In genomic region chr2:119691651-119692245, GRCh38 we compare ENCODE assay signal across 1 cellular context.
TF ChIP-seq lines count a peak whose summit lies in the region.

No MANE protein-coding gene starts in this region.

TF ChIP-seq in HepG2, 621 proteins besides CTCF, POLR2A, EP300 and RAD21 (continued from another document and continues in another):
- 0 out of 2 replicates have a peak, but pooled peaks have one; percentile 53 for TF ChIP-seq ZNF574 (CRISPR knock-in tag; IDR thresholded peaks at IDR 0.05)
- TF ChIP-seq PRDM10 (CRISPR knock-in tag; IDR thresholded peaks at IDR 0.05; ENCODE audit: low read depth) = no peak
- TF ChIP-seq PHF8 (CRISPR knock-in tag; IDR thresholded peaks at IDR 0.05) = no peak
- TF ChIP-seq BATF2 (CRISPR knock-in tag; IDR thresholded peaks at IDR 0.05) = no peak
- TF ChIP-seq ZNF331 (CRISPR knock-in tag; IDR thresholded peaks at IDR 0.05) = peak; percentile 46; the same call in 1 of the 2 replicates
- peak; percentile 39; the same call in 1 of the 2 replicates for TF ChIP-seq RXRB (CRISPR knock-in tag; IDR thresholded peaks at IDR 0.05; ENCODE audit: borderline replicate concordance)
- no peak for TF ChIP-seq SOX6 (IDR thresholded peaks at IDR 0.05)
- peak; percentile 61; the same call in 1 of the 2 replicates for TF ChIP-seq SOX6 (CRISPR knock-in tag; IDR thresholded peaks at IDR 0.05)
- no peak for TF ChIP-seq ZBTB46 (CRISPR knock-in tag; IDR thresholded peaks at IDR 0.05; ENCODE audit: borderline replicate concordance)
- TF ChIP-seq ZNF792 (CRISPR knock-in tag; IDR thresholded peaks at IDR 0.05) = no peak; the same call in 1 of the 2 replicates
- TF ChIP-seq ZNF569 (CRISPR knock-in tag; IDR thresholded peaks at IDR 0.05; ENCODE audit: borderline replicate concordance) = no peak
- peak; percentile 58; the same call in 1 of the 2 replicates for TF ChIP-seq ZFX (CRISPR knock-in tag; IDR thresholded peaks at IDR 0.05; ENCODE audit: low read depth)
- TF ChIP-seq HNF4A (CRISPR knock-in tag; IDR thresholded peaks at IDR 0.05) = peak; percentile 76
- TF ChIP-seq IRF9 (CRISPR knock-in tag; IDR thresholded peaks at IDR 0.05; ENCODE audit: borderline replicate concordance) = no peak
- no peak for TF ChIP-seq JDP2 (CRISPR knock-in tag; IDR thresholded peaks at IDR 0.05; ENCODE audit: borderline replicate concordance)
- no peak for TF ChIP-seq ZNF605 (CRISPR knock-in tag; IDR thresholded peaks at IDR 0.05)
- TF ChIP-seq ZNF430 (CRISPR knock-in tag; IDR thresholded peaks at IDR 0.05) = peak; percentile 66; the same call in 1 of the 2 replicates
- 0 out of 2 replicates have a peak, but pooled peaks have one; percentile 50 for TF ChIP-seq TBX2 (CRISPR knock-in tag; IDR thresholded peaks at IDR 0.05; ENCODE audit: borderline replicate concordance)
- no peak for TF ChIP-seq MAFK (conservative IDR thresholded peaks at IDR 0.05 in 1 of 2, IDR thresholded peaks at IDR 0.05 in 1 of 2; ENCODE audit: low read length in 2 of 2)
- TF ChIP-seq NKX3-1 (CRISPR knock-in tag; IDR thresholded peaks at IDR 0.05) = no peak
- no peak for TF ChIP-seq NR2F6 (IDR thresholded peaks at IDR 0.05)
- TF ChIP-seq NR2F6 (CRISPR knock-in tag; IDR thresholded peaks at IDR 0.05) = peak; percentile 58
- TF ChIP-seq CBX1 (IDR thresholded peaks at IDR 0.05; ENCODE audit: low read depth) = no peak
- TF ChIP-seq CSRNP1 (CRISPR knock-in tag; IDR thresholded peaks at IDR 0.05) = no peak
- no peak for TF ChIP-seq GLI4 (CRISPR knock-in tag; IDR thresholded peaks at IDR 0.05; ENCODE audit: borderline replicate concordance)
- no peak; the same call in 1 of the 2 replicates for TF ChIP-seq FOXK1 (CRISPR knock-in tag; IDR thresholded peaks at IDR 0.05; ENCODE audit: borderline replicate concordance, low read depth)
- TF ChIP-seq POGK (CRISPR knock-in tag; conservative IDR thresholded peaks at IDR 0.05) = no peak
- peak; percentile 43; the same call in 1 of the 2 replicates for TF ChIP-seq ZNF678 (CRISPR knock-in tag; IDR thresholded peaks at IDR 0.05)
- TF ChIP-seq ZNF616 (CRISPR knock-in tag; IDR thresholded peaks at IDR 0.05; ENCODE audit: low read depth) = 0 out of 2 replicates have a peak, but pooled peaks have one; percentile 10
- TF ChIP-seq MED8 (CRISPR knock-in tag; IDR thresholded peaks at IDR 0.05; ENCODE audit: insufficient replicate concordance) = no peak
- TF ChIP-seq HCFC1 (IDR thresholded peaks at IDR 0.05; ENCODE audit: low read depth, low read length) = no peak
- TF ChIP-seq SMC3 (IDR thresholded peaks at IDR 0.05; ENCODE audit: low read length) = no peak
- TF ChIP-seq ZBTB40 (IDR thresholded peaks at IDR 0.05) = no peak
- no peak for TF ChIP-seq ZBTB40 (CRISPR knock-in tag; IDR thresholded peaks at IDR 0.05)
- no peak for TF ChIP-seq NPAS2 (CRISPR knock-in tag; IDR thresholded peaks at IDR 0.05; ENCODE audit: borderline replicate concordance)
